In genomic region chr2:15732341-15733077, GRCh38 we compare ENCODE assay signal across 11 cellular contexts.
A peak's percentile ranks its signal among the peaks of the same experiment; 100 is the strongest.
DNase-seq lines count a peak whose midpoint lies in the region; ATAC-seq and TF ChIP-seq lines count a peak whose summit lies in the region.
"Had no signal": no experiment of that assay in that cellular context is flagged by ENCODE, and none has a peak within 500 bp of the region (broad histone marks: within the 10 kb centered on the region; RNA-seq: fewer than 3 reads in every experiment).

No MANE protein-coding gene starts in this region.

- H3K4me1 Mint-ChIP-seq in mesothelial cell of epicardium = peaks cover 65% of the 10 kb centered on the region
- no peaks in the 10 kb centered on the region for H3K4me1 Mint-ChIP-seq in stimulated activated effector memory CD8-positive, alpha-beta T cell treated with anti-CD3 and anti-CD28 coated beads, Interleukin-12 subunit alpha, Interleukin-12 subunit beta, amount 100 ng/mL, for 72 hours
- H3K4me1 Mint-ChIP-seq: activated T-helper 17 cell treated with anti-CD3 and anti-CD28 coated beads, Interleukin-2, amount 50 U/mL, for 72 hours had no signal

- H3K4me3 Mint-ChIP-seq in mesothelial cell of epicardium = no peak overlapping the region
- no peak overlapping the region for H3K4me3 Mint-ChIP-seq in stimulated activated effector memory CD8-positive, alpha-beta T cell treated with anti-CD3 and anti-CD28 coated beads, Interleukin-12 subunit alpha, Interleukin-12 subunit beta, amount 100 ng/mL, for 72 hours
- H3K4me3 Mint-ChIP-seq: activated T-helper 17 cell treated with anti-CD3 and anti-CD28 coated beads, Interleukin-2, amount 50 U/mL, for 72 hours; T-helper 1 cell treated with Interleukin-12 subunit alpha and Interleukin-12 subunit beta and Interleukin-4 antibody, amounts not matched to agents 30 μg/mL and 1 μg/mL, for 36 hours had no signal

- TF ChIP-seq CTCF in mesothelial cell of epicardium (IDR thresholded peaks at IDR 0.05; ENCODE audit: unreplicated experiment) = no peak

- no peak overlapping the region for H3K27ac ChIP-seq in caudate nucleus (ENCODE audit: low read depth, low read length)
- H3K27ac ChIP-seq: lower lobe of right lung had no signal

- peak overlapping the region; percentile 96 for H3K27ac Mint-ChIP-seq in mesothelial cell of epicardium
- H3K27ac Mint-ChIP-seq in stimulated activated effector memory CD8-positive, alpha-beta T cell treated with anti-CD3 and anti-CD28 coated beads, Interleukin-12 subunit alpha, Interleukin-12 subunit beta, amount 100 ng/mL, for 72 hours = no peak overlapping the region
- H3K27ac Mint-ChIP-seq: activated T-helper 17 cell treated with anti-CD3 and anti-CD28 coated beads, Interleukin-2, amount 50 U/mL, for 72 hours; T-helper 1 cell treated with Interleukin-12 subunit alpha and Interleukin-12 subunit beta and Interleukin-4 antibody, amounts not matched to agents 30 μg/mL and 1 μg/mL, for 36 hours had no signal

- no peaks in the 10 kb centered on the region for H3K36me3 Mint-ChIP-seq in mesothelial cell of epicardium
- H3K36me3 Mint-ChIP-seq in stimulated activated effector memory CD8-positive, alpha-beta T cell treated with anti-CD3 and anti-CD28 coated beads, Interleukin-12 subunit alpha, Interleukin-12 subunit beta, amount 100 ng/mL, for 72 hours = no peaks in the 10 kb centered on the region

- DNase-seq in mesothelial cell of epicardium (ENCODE audit: low spot score in 2 of 2, unreplicated experiment in 2 of 2) = peak in 1 of 2 experiments; percentile 37
- no peak for DNase-seq in caudate nucleus (lab: John Stamatoyannopoulos, UW)
- no peak for DNase-seq in GM03348 (ENCODE audit: low spot score)
- no peak for DNase-seq in stimulated activated effector memory CD8-positive, alpha-beta T cell treated with anti-CD3 and anti-CD28 coated beads, Interleukin-12 subunit alpha, Interleukin-12 subunit beta, amount 100 ng/mL, for 72 hours (ENCODE audit: low spot score in 2 of 2)
- DNase-seq in activated CD4-positive, alpha-beta T cell treated with anti-CD3 and anti-CD28 coated beads, Interleukin-2, amount 50 U/mL, for 48 hours = no peak
- DNase-seq: lower lobe of right lung had no signal

- peak; percentile 93 for ATAC-seq in GM18868 (IDR thresholded peaks at IDR 0.05; ENCODE audit: unreplicated experiment)
- ATAC-seq in GM21825 (IDR thresholded peaks at IDR 0.05; ENCODE audit: unreplicated experiment) = peak; percentile 98
- peak; percentile 95 for ATAC-seq in HG03469 (IDR thresholded peaks at IDR 0.05; ENCODE audit: unreplicated experiment)
- ATAC-seq in stimulated activated effector memory CD8-positive, alpha-beta T cell treated with anti-CD3 and anti-CD28 coated beads, Interleukin-12 subunit alpha, Interleukin-12 subunit beta, amount 100 ng/mL, for 72 hours = no peak
- ATAC-seq: activated T-helper 17 cell treated with anti-CD3 and anti-CD28 coated beads, Interleukin-2, amount 50 U/mL, for 72 hours; lower lobe of right lung had no signal

- no peaks in the 10 kb centered on the region for H3K27me3 Mint-ChIP-seq in mesothelial cell of epicardium (ENCODE audit: low read depth)

- peaks cover 5% of the 10 kb centered on the region for H3K9me3 Mint-ChIP-seq in mesothelial cell of epicardium
- no peaks in the 10 kb centered on the region for H3K9me3 Mint-ChIP-seq in stimulated activated effector memory CD8-positive, alpha-beta T cell treated with anti-CD3 and anti-CD28 coated beads, Interleukin-12 subunit alpha, Interleukin-12 subunit beta, amount 100 ng/mL, for 72 hours
- H3K9me3 Mint-ChIP-seq: activated T-helper 17 cell treated with anti-CD3 and anti-CD28 coated beads, Interleukin-2, amount 50 U/mL, for 72 hours; T-helper 1 cell treated with Interleukin-12 subunit alpha and Interleukin-12 subunit beta and Interleukin-4 antibody, amounts not matched to agents 30 μg/mL and 1 μg/mL, for 36 hours had no signal
